Comparison of ENCODE assay signal across 28 cellular contexts in genomic region chr3:117084739-117085270, GRCh38.
"Had no signal": no experiment of that assay in that cellular context is flagged by ENCODE, and none has a peak within 500 bp of the region (broad histone marks: within the 10 kb centered on the region; RNA-seq: fewer than 3 reads in every experiment).

No MANE protein-coding gene starts in this region.

- H3K27me3 Mint-ChIP-seq: activated CD8-positive, alpha-beta memory T cell treated with anti-CD3 and anti-CD28 coated beads, Interleukin-2, amount 10 ng/mL, durations not matched to agents 7 days and 5 days; activated naive CD8-positive, alpha-beta T cell treated with anti-CD3 and anti-CD28 coated beads, Interleukin-2, amount 50 U/mL, for 24 hours had no signal

- H3K9ac ChIP-seq: KMS-11 had no signal

- H3K9me3 Mint-ChIP-seq: T-helper 1 cell treated with Interleukin-12 subunit alpha and Interleukin-12 subunit beta and Interleukin-4 antibody, amounts not matched to agents 30 μg/mL and 1 μg/mL, for 36 hours had no signal

- H3K27ac Mint-ChIP-seq: activated CD8-positive, alpha-beta memory T cell treated with anti-CD3 and anti-CD28 coated beads, Interleukin-2, amount 10 ng/mL, durations not matched to agents 7 days and 5 days; activated naive CD4-positive, alpha-beta T cell treated with anti-CD3 and anti-CD28 coated beads, Interleukin-2, amount 50 U/mL, for 72 hours; activated naive CD8-positive, alpha-beta T cell treated with anti-CD3 and anti-CD28 coated beads, Interleukin-2, amount 50 U/mL, for 24 hours; T-helper 1 cell treated with Interleukin-12 subunit alpha and Interleukin-12 subunit beta and Interleukin-4 antibody, amounts not matched to agents 30 μg/mL and 1 μg/mL, for 36 hours; WTC11 had no signal

- ATAC-seq: activated CD8-positive, alpha-beta memory T cell treated with anti-CD3 and anti-CD28 coated beads, Interleukin-2, amount 10 ng/mL, durations not matched to agents 7 days and 5 days; activated naive CD4-positive, alpha-beta T cell treated with anti-CD3 and anti-CD28 coated beads, Interleukin-2, amount 50 U/mL, for 72 hours; activated naive CD8-positive, alpha-beta T cell treated with anti-CD3 and anti-CD28 coated beads, Interleukin-2, amount 50 U/mL, for 24 hours; activated T-cell treated with anti-CD3 and anti-CD28 coated beads, Interleukin-2, amount 50 U/mL, for 4 hours; Panc1; Right ventricle myocardium inferior; WTC11 had no signal

- H3K4me1 Mint-ChIP-seq: activated CD8-positive, alpha-beta memory T cell treated with anti-CD3 and anti-CD28 coated beads, Interleukin-2, amount 10 ng/mL, durations not matched to agents 7 days and 5 days; activated naive CD8-positive, alpha-beta T cell treated with anti-CD3 and anti-CD28 coated beads, Interleukin-2, amount 50 U/mL, for 24 hours had no signal

- H3K27ac ChIP-seq: KMS-11 had no signal

- H3K4me3 Mint-ChIP-seq: activated CD8-positive, alpha-beta memory T cell treated with anti-CD3 and anti-CD28 coated beads, Interleukin-2, amount 10 ng/mL, durations not matched to agents 7 days and 5 days; activated naive CD8-positive, alpha-beta T cell treated with anti-CD3 and anti-CD28 coated beads, Interleukin-2, amount 50 U/mL, for 24 hours; activated T-cell treated with anti-CD3 and anti-CD28 coated beads, Interleukin-2, amount 50 U/mL, for 4 hours; brain; T-helper 1 cell treated with Interleukin-12 subunit alpha and Interleukin-12 subunit beta and Interleukin-4 antibody, amounts not matched to agents 30 μg/mL and 1 μg/mL, for 36 hours; WTC11 had no signal

- H3K36me3 Mint-ChIP-seq: activated CD8-positive, alpha-beta memory T cell treated with anti-CD3 and anti-CD28 coated beads, Interleukin-2, amount 10 ng/mL, durations not matched to agents 7 days and 5 days; activated naive CD4-positive, alpha-beta T cell treated with anti-CD3 and anti-CD28 coated beads, Interleukin-2, amount 50 U/mL, for 72 hours had no signal

- DNase-seq: activated CD4-positive, alpha-beta T cell treated with anti-CD3 and anti-CD28 coated beads for 48 hours; activated CD4-positive, alpha-beta T cell treated with anti-CD3 and anti-CD28 coated beads, Interleukin-2, amount 50 U/mL, for 4 hours; activated CD4-positive, CD25-positive, alpha-beta regulatory T cell treated with anti-CD3 and anti-CD28 coated beads, Interleukin-2, amount 50 U/mL, for 72 hours; activated CD8-positive, alpha-beta memory T cell treated with anti-CD3 and anti-CD28 coated beads, Interleukin-2, amount 10 ng/mL, durations not matched to agents 7 days and 5 days; activated effector memory CD4-positive, alpha-beta T cell treated with anti-CD3 and anti-CD28 coated beads, Interleukin-2, amount 50 U/mL, for 16 hours; activated naive CD4-positive, alpha-beta T cell treated with Interleukin-2 at 50 U/mL for 16 hours; activated naive CD8-positive, alpha-beta T cell treated with anti-CD3 and anti-CD28 coated beads, Interleukin-2, amount 50 U/mL, for 24 hours; activated T-cell treated with anti-CD3 and anti-CD28 coated beads, Interleukin-2, amount 50 U/mL, for 4 hours; amygdala; NCI-H1092; NCI-H1417; NCI-H1694; NCI-H2029; NCI-H2107; NCI-H2171 treated with DMSO at 0.1 percent for 48 hours; NCI-H226; NCI-H526; NCI-H774; NK-92 treated with Interleukin-12 subunit alpha and Interleukin-12 subunit beta, amount 100 ng/mL, for 24 hours; OCI-M1; RPMI8226 had no signal
